In the genomic region with DNA sequence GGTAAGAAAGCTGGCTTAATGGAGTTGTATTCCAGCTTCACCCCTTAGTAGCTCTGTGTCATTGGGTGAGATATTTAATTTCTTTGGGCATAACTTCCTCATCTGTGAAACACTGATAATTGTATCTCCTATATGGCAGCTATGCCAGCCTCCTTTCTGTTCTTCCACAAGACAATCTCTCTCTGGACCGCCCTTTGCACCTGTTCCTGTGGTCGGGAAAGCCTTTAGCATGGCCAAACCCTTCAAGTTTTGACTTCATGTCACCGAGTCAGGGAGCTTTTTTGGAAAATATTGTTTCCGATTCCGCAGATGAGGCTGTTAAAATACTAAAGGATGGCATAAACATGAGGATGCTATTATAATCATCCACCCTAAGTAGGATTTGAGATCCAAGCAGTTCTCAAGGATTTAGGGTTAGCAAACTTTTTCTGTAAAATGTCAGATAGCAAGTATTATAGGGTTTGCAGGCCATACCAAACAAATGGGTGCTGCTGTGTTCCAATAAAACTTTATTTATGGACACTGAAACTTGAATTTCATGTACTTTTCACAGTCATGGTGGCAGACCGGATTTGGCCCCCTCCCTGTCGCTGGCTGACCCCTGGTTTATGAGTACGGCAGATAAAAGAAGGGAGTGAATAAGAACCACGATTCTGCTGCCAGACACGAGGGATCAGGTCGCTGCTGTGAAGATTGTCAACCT, we compare ENCODE assay signal across 8 cellular contexts. TPM values are rescaled to one million over a fixed set of nuclear protein-coding genes. Genes with fewer than 3 reads are reported as not detected.
DNase-seq lines count a peak whose midpoint lies in the region; ATAC-seq and TF ChIP-seq lines count a peak whose summit lies in the region.

No MANE protein-coding gene starts in this region.

- intact Hi-C loops in testis (cut with DNase I; ENCODE audit: low total_unique reads): no loop called here

- H3K4me3 Mint-ChIP-seq in T-helper 2 cell treated with Interferon-gamma antibody and Interleukin-4, amounts not matched to agents 5 μg/mL and 100 μg/mL, for 36 hours: peak overlapping the region; percentile 80
- peak overlapping the region; percentile 85 for H3K4me3 Mint-ChIP-seq in activated naive CD8-positive, alpha-beta T cell treated with anti-CD3 and anti-CD28 coated beads, Interleukin-2, amount 50 U/mL, for 24 hours

- H3K4me1 Mint-ChIP-seq in T-helper 2 cell treated with Interferon-gamma antibody and Interleukin-4, amounts not matched to agents 5 μg/mL and 100 μg/mL, for 36 hours (ENCODE audit: low read depth): peaks cover 53% of the 10 kb centered on the region
- H3K4me1 Mint-ChIP-seq in activated naive CD8-positive, alpha-beta T cell treated with anti-CD3 and anti-CD28 coated beads, Interleukin-2, amount 50 U/mL, for 24 hours: peaks cover 77% of the 10 kb centered on the region

- no peak for DNase-seq in T-helper 2 cell treated with Interferon-gamma antibody and Interleukin-4, amounts not matched to agents 5 μg/mL and 100 μg/mL, for 36 hours (ENCODE audit: low spot score)
- DNase-seq in T-helper 2 cell (no peak), kidney epithelial cell (ENCODE audit: low read depth) (no peak), testis (no peak), retina (no peak), NCI-H774 (lab: John Stamatoyannopoulos, UW) (no peak)
- DNase-seq in activated naive CD8-positive, alpha-beta T cell treated with anti-CD3 and anti-CD28 coated beads, Interleukin-2, amount 50 U/mL, for 24 hours: no peak

- no peaks in the 10 kb centered on the region for H3K27me3 Mint-ChIP-seq in T-helper 2 cell treated with Interferon-gamma antibody and Interleukin-4, amounts not matched to agents 5 μg/mL and 100 μg/mL, for 36 hours (ENCODE audit: low read depth)
- H3K27me3 Mint-ChIP-seq in activated naive CD8-positive, alpha-beta T cell treated with anti-CD3 and anti-CD28 coated beads, Interleukin-2, amount 50 U/mL, for 24 hours: no peaks in the 10 kb centered on the region

- no peaks in the 10 kb centered on the region for H3K9me3 ChIP-seq in testis

- H3K27ac ChIP-seq in testis: peak overlapping the region; percentile 99

- H3K4me3 ChIP-seq in kidney epithelial cell (ENCODE audit: low read depth, low read length) (peak overlapping the region; percentile 75), testis (peak overlapping the region; percentile 87 to 88)

- no peaks in the 10 kb centered on the region for H3K9me3 Mint-ChIP-seq in T-helper 2 cell treated with Interferon-gamma antibody and Interleukin-4, amounts not matched to agents 5 μg/mL and 100 μg/mL, for 36 hours
- H3K9me3 Mint-ChIP-seq in activated naive CD8-positive, alpha-beta T cell treated with anti-CD3 and anti-CD28 coated beads, Interleukin-2, amount 50 U/mL, for 24 hours: no peaks in the 10 kb centered on the region

- ATAC-seq in activated naive CD8-positive, alpha-beta T cell treated with anti-CD3 and anti-CD28 coated beads, Interleukin-2, amount 50 U/mL, for 24 hours: no peak
- ATAC-seq in GM21529 (IDR thresholded peaks at IDR 0.05; ENCODE audit: unreplicated experiment): no peak

- no peaks in the 10 kb centered on the region for H3K27me3 ChIP-seq in kidney epithelial cell (ENCODE audit: control insufficient read depth, insufficient read depth, low read length)
- H3K27me3 ChIP-seq in testis: no peaks in the 10 kb centered on the region

- TF ChIP-seq CTCF in kidney epithelial cell (IDR thresholded peaks at IDR 0.05; ENCODE audit: insufficient read depth, low read length, poor library complexity, severe bottlenecking) (no peak), testis (IDR thresholded peaks at IDR 0.05) (no peak)

- 55 to 61% methylated on average over 11 of the region's 11 CpGs for WGBS in testis, 2 donors

- peaks cover 38% of the 10 kb centered on the region for H3K4me1 ChIP-seq in testis

- peak overlapping the region; percentile 96 for H3K27ac Mint-ChIP-seq in T-helper 2 cell treated with Interferon-gamma antibody and Interleukin-4, amounts not matched to agents 5 μg/mL and 100 μg/mL, for 36 hours
- peak overlapping the region; percentile 99 for H3K27ac Mint-ChIP-seq in activated naive CD8-positive, alpha-beta T cell treated with anti-CD3 and anti-CD28 coated beads, Interleukin-2, amount 50 U/mL, for 24 hours

- TF ChIP-seq POLR2A in testis (IDR thresholded peaks at IDR 0.05): no peak

- H3K36me3 Mint-ChIP-seq in T-helper 2 cell treated with Interferon-gamma antibody and Interleukin-4, amounts not matched to agents 5 μg/mL and 100 μg/mL, for 36 hours (ENCODE audit: low read depth): peaks cover 19% of the 10 kb centered on the region
- H3K36me3 Mint-ChIP-seq in activated naive CD8-positive, alpha-beta T cell treated with anti-CD3 and anti-CD28 coated beads, Interleukin-2, amount 50 U/mL, for 24 hours (ENCODE audit: low read depth): peaks cover 31% of the 10 kb centered on the region

- no peaks in the 10 kb centered on the region for H3K36me3 ChIP-seq in kidney epithelial cell (ENCODE audit: control insufficient read depth, insufficient read depth, low read length)
- H3K36me3 ChIP-seq in testis (ENCODE audit: low read depth, missing control alignments): no peaks in the 10 kb centered on the region

RNA-seq across cellular contexts. Expression of a gene that starts 0.7 kb away (rescaled TPM):
- total RNA-seq in kidney epithelial cell (52.1 and 54.3 TPM in 2 replicates), testis (100 to 1,000 TPM; 292 to 319 TPM)
- polyA plus RNA-seq in testis (ENCODE audit: insufficient read depth, low read depth, low replicate concordance): 88.7 TPM
